In genomic region chr1:1402081-1402900, GRCh38 we compare ENCODE assay signal across 1 cellular context.
TF ChIP-seq lines count a peak whose summit lies in the region.

No MANE protein-coding gene starts in this region.

TF ChIP-seq in K562, 482 proteins besides CTCF, POLR2A, EP300 and RAD21 (continued from another document and continues in another):
- no peak for TF ChIP-seq CHD7 (IDR thresholded peaks at IDR 0.05; ENCODE audit: low read depth, low read length)
- peak in 1 of 3 experiments; percentile 58 for TF ChIP-seq YY1 (IDR thresholded peaks at IDR 0.05; ENCODE audit: borderline replicate concordance in 1 of 3, control insufficient read depth in 1 of 3, extremely low read depth in 1 of 3, insufficient read depth in 3 of 3, insufficient read length in 1 of 3, insufficient replicate concordance in 2 of 3, low read depth in 1 of 3, low read length in 2 of 3)
- TF ChIP-seq ZNF764 (CRISPR knock-in tag; IDR thresholded peaks at IDR 0.05; ENCODE audit: low read depth) = peak; percentile 90
- TF ChIP-seq MIER1 (IDR thresholded peaks at IDR 0.05; ENCODE audit: low read depth) = no peak
- no peak for TF ChIP-seq CEBPB (tag; IDR thresholded peaks at IDR 0.05)
- no peak for TF ChIP-seq RFX1 (IDR thresholded peaks at IDR 0.05)
- TF ChIP-seq ZNF41 (CRISPR knock-in tag; conservative IDR thresholded peaks at IDR 0.05) = no peak
- TF ChIP-seq SP1 (CRISPR knock-in tag; IDR thresholded peaks at IDR 0.05) = no peak; the same call in 1 of the 2 replicates
- no peak for TF ChIP-seq ZEB2 (IDR thresholded peaks at IDR 0.05)
- TF ChIP-seq THRA (IDR thresholded peaks at IDR 0.05) = no peak
- no peak for TF ChIP-seq BMI1 (IDR thresholded peaks at IDR 0.05; ENCODE audit: low read length)
- TF ChIP-seq TEAD1 (CRISPR knock-in tag; IDR thresholded peaks at IDR 0.05) = 0 out of 4 replicates have a peak, but pooled peaks of 1 of the 2 experiments have one; percentile 3
- TF ChIP-seq BCL6 (CRISPR knock-in tag; IDR thresholded peaks at IDR 0.05) = no peak
- peak in 1 of 2 experiments; percentile 29; a peak in 1 of 4 replicates for TF ChIP-seq RCOR1 (IDR thresholded peaks at IDR 0.05; ENCODE audit: borderline replicate concordance in 1 of 2, low read depth in 2 of 2, low read length in 2 of 2)
- no peak for TF ChIP-seq RBM17 (IDR thresholded peaks at IDR 0.05; ENCODE audit: borderline replicate concordance, low read depth, low read length)
- no peak for TF ChIP-seq ZNF695 (CRISPR knock-in tag; IDR thresholded peaks at IDR 0.05)
- TF ChIP-seq MYNN (IDR thresholded peaks at IDR 0.05) = peak; percentile 67; the same call in 1 of the 2 replicates
- no peak for TF ChIP-seq MYNN (CRISPR knock-in tag; IDR thresholded peaks at IDR 0.05)
- no peak for TF ChIP-seq ELF1 (tag; IDR thresholded peaks at IDR 0.05)
- no peak for TF ChIP-seq ZFP91 (CRISPR knock-in tag; IDR thresholded peaks at IDR 0.05)
- no peak for TF ChIP-seq ASH1L (IDR thresholded peaks at IDR 0.05; ENCODE audit: borderline replicate concordance, low read depth, partially characterized antibody)
- TF ChIP-seq ZBTB26 (CRISPR knock-in tag; IDR thresholded peaks at IDR 0.05) = no peak
- no peak for TF ChIP-seq ZC3H4 (CRISPR knock-in tag; IDR thresholded peaks at IDR 0.05; ENCODE audit: borderline replicate concordance)
- no peak for TF ChIP-seq CREBBP (IDR thresholded peaks at IDR 0.05; ENCODE audit: low read depth, low read length)
- TF ChIP-seq GATA2 (CRISPR knock-in tag; IDR thresholded peaks at IDR 0.05) = no peak
- no peak for TF ChIP-seq NFRKB (IDR thresholded peaks at IDR 0.05; ENCODE audit: low read depth)
- TF ChIP-seq CBX3 (IDR thresholded peaks at IDR 0.05; ENCODE audit: borderline replicate concordance in 1 of 2, low read length in 2 of 2) = peak in 1 of 2 experiments; percentile 70; a peak in 2 of 3 replicates
- TF ChIP-seq CBX1 (IDR thresholded peaks at IDR 0.05; ENCODE audit: low read depth) = no peak
- no peak for TF ChIP-seq NFYB (IDR thresholded peaks at IDR 0.05; ENCODE audit: extremely low read depth, insufficient read length)
- peak in 1 of 2 experiments; percentile 38; a peak in 1 of 4 replicates for TF ChIP-seq FOXA3 (CRISPR knock-in tag; conservative IDR thresholded peaks at IDR 0.05 in 1 of 2, IDR thresholded peaks at IDR 0.05 in 1 of 2)
- no peak for TF ChIP-seq KAT2B (IDR thresholded peaks at IDR 0.05; ENCODE audit: low read depth, low read length)
- no peak for TF ChIP-seq RBM34 (IDR thresholded peaks at IDR 0.05; ENCODE audit: borderline replicate concordance, insufficient read depth, low read length)
- no peak; the same call in 1 of the 2 replicates for TF ChIP-seq STAT5A (IDR thresholded peaks at IDR 0.05; ENCODE audit: borderline replicate concordance, low read length)
- TF ChIP-seq FOXK2 (conservative IDR thresholded peaks at IDR 0.05 in 1 of 2, IDR thresholded peaks at IDR 0.05 in 1 of 2; ENCODE audit: low read depth in 2 of 2) = no peak
- TF ChIP-seq ARID2 (IDR thresholded peaks at IDR 0.05) = no peak
- TF ChIP-seq TEAD2 (tag; IDR thresholded peaks at IDR 0.05) = no peak
- no peak for TF ChIP-seq HNRNPL (IDR thresholded peaks at IDR 0.05; ENCODE audit: low read depth, low read length)
- no peak for TF ChIP-seq TAF7 (tag; IDR thresholded peaks at IDR 0.05)
- TF ChIP-seq DPF2 (IDR thresholded peaks at IDR 0.05) = no peak
- TF ChIP-seq CLOCK (CRISPR knock-in tag; IDR thresholded peaks at IDR 0.05; ENCODE audit: borderline replicate concordance) = no peak
- no peak for TF ChIP-seq ZNF282 (CRISPR knock-in tag; IDR thresholded peaks at IDR 0.05)
